In the genomic region with DNA sequence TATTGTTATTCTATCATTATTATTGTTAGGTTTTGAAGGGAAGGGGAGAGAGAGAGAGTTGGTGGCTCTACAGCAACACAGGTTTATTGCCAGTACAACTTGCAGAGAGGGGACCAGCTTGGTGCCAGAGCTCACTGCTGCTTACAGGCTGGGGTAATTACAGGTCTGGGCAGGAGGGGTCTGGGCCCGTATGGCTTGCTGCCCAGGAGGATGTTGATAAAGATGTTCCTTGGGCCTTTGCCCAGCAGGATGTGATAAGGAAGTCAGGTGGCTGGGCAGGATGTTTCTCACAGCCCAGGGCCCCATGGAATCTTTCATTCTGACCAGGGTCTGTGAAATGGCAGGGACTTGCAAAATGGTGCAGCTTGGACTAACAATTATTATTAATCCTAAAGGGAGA, we compare ENCODE assay signal across 15 cellular contexts.
A peak's percentile ranks its signal among the peaks of the same experiment; 100 is the strongest.
DNase-seq lines count a peak whose midpoint lies in the region; ATAC-seq, FAIRE-seq and TF ChIP-seq lines count a peak whose summit lies in the region.
"Had no signal": no experiment of that assay in that cellular context is flagged by ENCODE, and none has a peak within 500 bp of the region (broad histone marks: within the 10 kb centered on the region; RNA-seq: fewer than 3 reads in every experiment).

No MANE protein-coding gene starts in this region.

- H3K36me3 ChIP-seq in liver (ENCODE audit: control insufficient read depth in 4 of 4, insufficient read depth in 3 of 4, low read depth in 1 of 4, low read length in 3 of 4) (no peaks in the 10 kb centered on the region), HepG2 (replicated peaks in 1 of 2; ENCODE audit: control insufficient read depth in 1 of 2, insufficient read depth in 2 of 2, low read length in 2 of 2) (no peaks in the 10 kb centered on the region), colonic mucosa (no peaks in the 10 kb centered on the region), MG63 (no peaks in the 10 kb centered on the region)
- H3K36me3 ChIP-seq: lower lobe of right lung had no signal

- TF ChIP-seq POLR2A in HepG2 (IDR thresholded peaks at IDR 0.05; ENCODE audit: insufficient read depth in 1 of 2, low read depth in 2 of 2, low read length in 2 of 2), result no peak

- intact Hi-C loops in HepG2 (cut with micrococcal nuclease; ENCODE audit: unreplicated experiment), result no loop called here
- intact Hi-C loops in colonic mucosa (cut with DNase I), result no loop called here

- CTCF ChIA-PET in HepG2 (lab: Yijun Ruan, JAX; ENCODE audit: low intra/inter-chr PET ratio, low total read pairs), result no interaction called here

- H3K4me2 ChIP-seq in HepG2 (ENCODE audit: low read depth, low read length), result no peak overlapping the region

- H2AFZ ChIP-seq in HepG2 (ENCODE audit: low read length), result no peak overlapping the region

- H3K79me2 ChIP-seq in HepG2 (ENCODE audit: insufficient read depth, low read length), result no peaks in the 10 kb centered on the region

- BruUV-seq in HepG2 (replicated peaks; lab: Mats Ljungman, UMichigan), result no TSS peak

- DNase-seq in HepG2 (ENCODE audit: low spot score) (no peak), colonic mucosa (peak; percentile 68), left lobe of liver (ENCODE audit: low spot score) (no peak), MG63 (no peak), DMS53 treated with DMSO at 0.1 percent for 48 hours (lab: John Stamatoyannopoulos, UW; ENCODE audit: unreplicated experiment) (no peak), DMS79 treated with DMSO at 0.1 percent for 48 hours (lab: John Stamatoyannopoulos, UW) (no peak)
- DNase-seq: ACHN; activated CD4-positive, alpha-beta T cell treated with anti-CD3 and anti-CD28 coated beads, Interleukin-2, amount 10 ng/mL, durations not matched to agents 7 days and 5 days; lower lobe of right lung; MV-4-11; NCI-H446; stimulated activated CD4-positive, alpha-beta T cell treated with anti-CD3 and anti-CD28 coated beads, Interleukin-12 subunit alpha, Interleukin-12 subunit beta, amount 100 ng/mL, for 4 hours had no signal

- FAIRE-seq in HepG2 (lab: Jason Lieb, UNC), result no peak

- TF ChIP-seq EP300 in HepG2 (IDR thresholded peaks at IDR 0.05; ENCODE audit: low read depth in 2 of 2, low read length in 2 of 2) (no peak), HepG2 (CRISPR knock-in tag; IDR thresholded peaks at IDR 0.05; ENCODE audit: borderline replicate concordance) (no peak)

- ATAC-seq in HepG2, result no peak
- peak; percentile 24 for ATAC-seq in left lobe of liver
- no peak for ATAC-seq in HG02588 (IDR thresholded peaks at IDR 0.05; ENCODE audit: unreplicated experiment)
- ATAC-seq: HCT116 had no signal

- H3K9me3 ChIP-seq in liver (ENCODE audit: control insufficient read depth in 4 of 4, low read length in 3 of 4) (peaks cover 0 to 8% (median under 1%) of the 10 kb centered on the region in 4 donors), HepG2 (ENCODE audit: low read length) (no peaks in the 10 kb centered on the region), colonic mucosa (no peaks in the 10 kb centered on the region), MG63 (no peaks in the 10 kb centered on the region)
- H3K9me3 ChIP-seq: lower lobe of right lung had no signal

- in situ Hi-C loops in HepG2 (cut with HindIII; ENCODE audit: extremely low pct_ligation_motif_present, low pct_unique_long_range_greater_than_20kb), result no loop called here

- H3K4me1 ChIP-seq in liver (ENCODE audit: control insufficient read depth in 4 of 4, insufficient read depth in 4 of 4, low read length in 3 of 4), result peaks cover 2 to 15% (median 7%) of the 10 kb centered on the region in 4 donors
- peaks cover 16% of the 10 kb centered on the region for H3K4me1 ChIP-seq in HepG2 (ENCODE audit: insufficient read depth, low read length)
- peaks cover 4% of the 10 kb centered on the region for H3K4me1 ChIP-seq in colonic mucosa

- H4K20me1 ChIP-seq in HepG2 (ENCODE audit: insufficient read depth, low read length), result no peaks in the 10 kb centered on the region

- WGBS in liver, result 50% methylated on average over 1 of the region's 1 CpG
- 0% methylated on average over 1 of the region's 1 CpG for WGBS in HepG2 (ENCODE audit: low lambda C conversion rate)

- H3K9ac ChIP-seq in liver (ENCODE audit: low read depth in 1 of 2, low read length in 2 of 2), result no peak overlapping the region
- no peak overlapping the region for H3K9ac ChIP-seq in HepG2 (ENCODE audit: insufficient read depth, low read depth, low read length)
- H3K9ac ChIP-seq in colonic mucosa (ENCODE audit: low read depth in 2 of 2, low read length in 2 of 2), result no peak overlapping the region

- POLR2A ChIA-PET in HepG2 (lab: Yijun Ruan, JAX), result no interaction called here

- no peak overlapping the region for H3K27ac ChIP-seq in liver (ENCODE audit: low read depth in 1 of 2, low read length in 2 of 2)
- no peak overlapping the region for H3K27ac ChIP-seq in HepG2 (ENCODE audit: extremely low read length, insufficient read depth, low read length)
- no peak overlapping the region for H3K27ac ChIP-seq in colonic mucosa

- H3K27me3 ChIP-seq in liver (ENCODE audit: control insufficient read depth in 4 of 4, insufficient read depth in 4 of 4, low read length in 3 of 4) (peaks cover 0 to 7% (median 0%) of the 10 kb centered on the region in 4 donors), HepG2 (ENCODE audit: control insufficient read depth in 1 of 2, insufficient read depth in 2 of 2, low read length in 2 of 2) (peaks cover 0 to 14% of the 10 kb centered on the region in 2 experiments; a peak in 2 of 5 replicates), colonic mucosa (no peaks in the 10 kb centered on the region), MG63 (peaks cover 5% of the 10 kb centered on the region; the same call in 1 of the 2 replicates)

- no peak for TF ChIP-seq CTCF in liver (IDR thresholded peaks at IDR 0.05; ENCODE audit: low read depth, low read length, missing input control)
- no peak for TF ChIP-seq CTCF in HepG2 (CRISPR knock-in tag; IDR thresholded peaks at IDR 0.05)
- TF ChIP-seq CTCF in colonic mucosa (IDR thresholded peaks at IDR 0.05), result no peak

- TF ChIP-seq RAD21 in liver (IDR thresholded peaks at IDR 0.05) (no peak), HepG2 (CRISPR knock-in tag; IDR thresholded peaks at IDR 0.05) (no peak)

- H3K4me3 ChIP-seq in liver (ENCODE audit: low read depth in 1 of 3, low read length in 3 of 3), result no peak overlapping the region
- H3K4me3 ChIP-seq in HepG2 (replicated peaks in 1 of 3; ENCODE audit: insufficient read depth in 1 of 3, low read depth in 2 of 3, low read length in 3 of 3), result no peak overlapping the region
- no peak overlapping the region for H3K4me3 ChIP-seq in colonic mucosa
- no peak overlapping the region for H3K4me3 ChIP-seq in MG63
- H3K4me3 ChIP-seq: lower lobe of right lung had no signal

TF ChIP-seq in liver, 16 proteins besides CTCF, POLR2A, EP300 and RAD21:
- TF ChIP-seq FOXA2 (IDR thresholded peaks at IDR 0.05), result no peak
- peak; percentile 18 for TF ChIP-seq NR2F2 (IDR thresholded peaks at IDR 0.05)

TF ChIP-seq in HepG2, 621 proteins besides CTCF, POLR2A, EP300 and RAD21 (continues in another document):
- TF ChIP-seq, protein P1, sequence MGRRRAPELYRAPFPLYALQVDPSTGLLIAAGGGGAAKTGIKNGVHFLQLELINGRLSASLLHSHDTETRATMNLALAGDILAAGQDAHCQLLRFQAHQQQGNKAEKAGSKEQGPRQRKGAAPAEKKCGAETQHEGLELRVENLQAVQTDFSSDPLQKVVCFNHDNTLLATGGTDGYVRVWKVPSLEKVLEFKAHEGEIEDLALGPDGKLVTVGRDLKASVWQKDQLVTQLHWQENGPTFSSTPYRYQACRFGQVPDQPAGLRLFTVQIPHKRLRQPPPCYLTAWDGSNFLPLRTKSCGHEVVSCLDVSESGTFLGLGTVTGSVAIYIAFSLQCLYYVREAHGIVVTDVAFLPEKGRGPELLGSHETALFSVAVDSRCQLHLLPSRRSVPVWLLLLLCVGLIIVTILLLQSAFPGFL (CRISPR knock-in tag; IDR thresholded peaks at IDR 0.05), result no peak
- TF ChIP-seq, protein P2, sequence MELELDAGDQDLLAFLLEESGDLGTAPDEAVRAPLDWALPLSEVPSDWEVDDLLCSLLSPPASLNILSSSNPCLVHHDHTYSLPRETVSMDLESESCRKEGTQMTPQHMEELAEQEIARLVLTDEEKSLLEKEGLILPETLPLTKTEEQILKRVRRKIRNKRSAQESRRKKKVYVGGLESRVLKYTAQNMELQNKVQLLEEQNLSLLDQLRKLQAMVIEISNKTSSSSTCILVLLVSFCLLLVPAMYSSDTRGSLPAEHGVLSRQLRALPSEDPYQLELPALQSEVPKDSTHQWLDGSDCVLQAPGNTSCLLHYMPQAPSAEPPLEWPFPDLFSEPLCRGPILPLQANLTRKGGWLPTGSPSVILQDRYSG (CRISPR knock-in tag; IDR thresholded peaks at IDR 0.05), result no peak
- TF ChIP-seq, protein P3, sequence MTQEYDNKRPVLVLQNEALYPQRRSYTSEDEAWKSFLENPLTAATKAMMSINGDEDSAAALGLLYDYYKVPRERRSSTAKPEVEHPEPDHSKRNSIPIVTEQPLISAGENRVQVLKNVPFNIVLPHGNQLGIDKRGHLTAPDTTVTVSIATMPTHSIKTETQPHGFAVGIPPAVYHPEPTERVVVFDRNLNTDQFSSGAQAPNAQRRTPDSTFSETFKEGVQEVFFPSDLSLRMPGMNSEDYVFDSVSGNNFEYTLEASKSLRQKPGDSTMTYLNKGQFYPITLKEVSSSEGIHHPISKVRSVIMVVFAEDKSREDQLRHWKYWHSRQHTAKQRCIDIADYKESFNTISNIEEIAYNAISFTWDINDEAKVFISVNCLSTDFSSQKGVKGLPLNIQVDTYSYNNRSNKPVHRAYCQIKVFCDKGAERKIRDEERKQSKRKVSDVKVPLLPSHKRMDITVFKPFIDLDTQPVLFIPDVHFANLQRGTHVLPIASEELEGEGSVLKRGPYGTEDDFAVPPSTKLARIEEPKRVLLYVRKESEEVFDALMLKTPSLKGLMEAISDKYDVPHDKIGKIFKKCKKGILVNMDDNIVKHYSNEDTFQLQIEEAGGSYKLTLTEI (CRISPR knock-in tag; conservative IDR thresholded peaks at IDR 0.05), result no peak
- TF ChIP-seq, protein P4, sequence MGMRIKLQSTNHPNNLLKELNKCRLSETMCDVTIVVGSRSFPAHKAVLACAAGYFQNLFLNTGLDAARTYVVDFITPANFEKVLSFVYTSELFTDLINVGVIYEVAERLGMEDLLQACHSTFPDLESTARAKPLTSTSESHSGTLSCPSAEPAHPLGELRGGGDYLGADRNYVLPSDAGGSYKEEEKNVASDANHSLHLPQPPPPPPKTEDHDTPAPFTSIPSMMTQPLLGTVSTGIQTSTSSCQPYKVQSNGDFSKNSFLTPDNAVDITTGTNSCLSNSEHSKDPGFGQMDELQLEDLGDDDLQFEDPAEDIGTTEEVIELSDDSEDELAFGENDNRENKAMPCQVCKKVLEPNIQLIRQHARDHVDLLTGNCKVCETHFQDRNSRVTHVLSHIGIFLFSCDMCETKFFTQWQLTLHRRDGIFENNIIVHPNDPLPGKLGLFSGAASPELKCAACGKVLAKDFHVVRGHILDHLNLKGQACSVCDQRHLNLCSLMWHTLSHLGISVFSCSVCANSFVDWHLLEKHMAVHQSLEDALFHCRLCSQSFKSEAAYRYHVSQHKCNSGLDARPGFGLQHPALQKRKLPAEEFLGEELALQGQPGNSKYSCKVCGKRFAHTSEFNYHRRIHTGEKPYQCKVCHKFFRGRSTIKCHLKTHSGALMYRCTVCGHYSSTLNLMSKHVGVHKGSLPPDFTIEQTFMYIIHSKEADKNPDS (CRISPR knock-in tag; IDR thresholded peaks at IDR 0.05), result no peak
- TF ChIP-seq ZNF460 (CRISPR knock-in tag; IDR thresholded peaks at IDR 0.05; ENCODE audit: borderline replicate concordance) (no peak), RXRB (CRISPR knock-in tag; IDR thresholded peaks at IDR 0.05; ENCODE audit: borderline replicate concordance) (no peak)
